ENCODE assay signal across 9 cellular contexts in the genomic region with DNA sequence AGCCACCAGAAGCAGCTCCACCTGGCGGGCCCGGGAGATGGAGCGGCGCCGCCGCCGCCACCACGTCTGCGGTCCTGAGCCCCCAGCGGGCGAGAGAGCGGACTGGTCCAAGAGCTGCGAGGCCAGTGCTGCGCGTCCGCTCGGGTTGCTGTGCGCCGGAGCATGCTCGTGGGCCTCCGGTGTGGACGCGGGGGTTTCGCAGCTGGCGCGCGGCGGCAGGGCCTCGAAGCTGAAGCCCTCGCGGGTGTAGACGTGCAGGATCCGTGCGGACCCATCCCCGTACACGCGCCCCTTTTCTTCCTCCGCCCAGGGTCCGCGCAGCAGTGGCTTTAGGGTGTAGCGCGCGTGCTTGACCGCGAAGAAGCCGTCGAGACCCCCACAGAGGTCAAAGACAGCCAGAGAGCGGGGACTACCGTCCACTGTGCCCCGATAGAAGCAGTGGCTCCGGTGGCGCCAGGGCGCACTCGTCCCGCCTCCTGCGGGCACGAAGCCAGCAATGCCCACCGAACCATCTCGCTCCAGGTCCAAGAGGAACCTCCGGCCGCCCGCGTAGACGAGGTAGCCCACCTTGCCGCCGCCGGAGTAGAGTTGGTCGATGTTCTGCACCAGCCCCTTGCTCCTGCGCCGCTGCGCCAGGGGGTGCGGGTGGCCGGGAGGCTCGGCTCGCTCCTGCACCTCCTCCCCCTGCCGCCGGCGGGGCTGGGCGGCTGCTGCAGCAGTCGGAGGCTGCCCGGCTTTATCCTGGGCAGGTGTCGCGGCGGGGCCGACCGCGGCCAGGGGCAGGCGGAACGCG.
DNase-seq lines count a peak whose midpoint lies in the region; ATAC-seq and TF ChIP-seq lines count a peak whose summit lies in the region.
"Had no signal": no experiment of that assay in that cellular context is flagged by ENCODE, and none has a peak within 500 bp of the region (broad histone marks: within the 10 kb centered on the region; RNA-seq: fewer than 3 reads in every experiment).

No MANE protein-coding gene starts in this region.

- DNase-seq in AG20443 (ENCODE audit: low spot score) (peak; percentile 66), NCI-H226 (peak; percentile 18), fibroblast of mammary gland (ENCODE audit: low read depth) (peak; percentile 46), nephron progenitor cell (peak; percentile 73), NCI-H345 (lab: John Stamatoyannopoulos, UW) (no peak), epidermal melanocyte (ENCODE audit: insufficient read length, low spot score) (no peak)
- DNase-seq: SIG-M5 had no signal

- H3K4me3 ChIP-seq in fibroblast of mammary gland (ENCODE audit: control insufficient read depth, low read depth, low read length) = peak overlapping the region; percentile 63

- H3K4me1 Mint-ChIP-seq in nephron progenitor cell = peaks cover 35% of the 10 kb centered on the region

- H3K9me3 Mint-ChIP-seq in nephron progenitor cell = no peaks in the 10 kb centered on the region

- no peaks in the 10 kb centered on the region for H3K36me3 Mint-ChIP-seq in nephron progenitor cell (ENCODE audit: low read depth)

- no peak overlapping the region for H3K27ac Mint-ChIP-seq in nephron progenitor cell

- TF ChIP-seq CTCF in fibroblast of mammary gland (conservative IDR thresholded peaks at IDR 0.05; ENCODE audit: control insufficient read depth, insufficient read depth, low read depth, low read length) (peak; percentile 27), nephron progenitor cell (IDR thresholded peaks at IDR 0.05) (peak; percentile 46)

- H3K4me3 Mint-ChIP-seq in nephron progenitor cell = peak overlapping the region; percentile 91

- H3K27me3 Mint-ChIP-seq in nephron progenitor cell (ENCODE audit: low read depth, poor library complexity) = peaks cover 79% of the 10 kb centered on the region

- ATAC-seq in HG03280 (IDR thresholded peaks at IDR 0.05; ENCODE audit: unreplicated experiment) (no peak), GM19351 (IDR thresholded peaks at IDR 0.05; ENCODE audit: unreplicated experiment) (no peak)

Comparison
In these comparisons a context has a peak if more than half of its experiments do, and no peak if none do; other contexts are left out.
1. DNase-seq: peak in AG20443 (single experiment), NCI-H226 (single experiment), fibroblast of mammary gland (single experiment) and nephron progenitor cell (single experiment); none in NCI-H345 (single experiment) and epidermal melanocyte (single experiment).